14 cellular contexts compared by ENCODE assay signal in genomic region chrX:79078114-79078513, GRCh38.
DNase-seq lines count a peak whose midpoint lies in the region; ATAC-seq, FAIRE-seq and TF ChIP-seq lines count a peak whose summit lies in the region.
"Had no signal": no experiment of that assay in that cellular context is flagged by ENCODE, and none has a peak within 500 bp of the region (broad histone marks: within the 10 kb centered on the region; RNA-seq: fewer than 3 reads in every experiment).

No MANE protein-coding gene starts in this region.

- TF ChIP-seq POLR2A in GM12892 (IDR thresholded peaks at IDR 0.05; ENCODE audit: low read depth, low read length) = no peak

- H3K27me3 ChIP-seq in CD8-positive, alpha-beta memory T cell (ENCODE audit: insufficient read depth, low read length, poor library complexity, severe bottlenecking) = no peaks in the 10 kb centered on the region
- no peaks in the 10 kb centered on the region for H3K27me3 ChIP-seq in endodermal cell (ENCODE audit: control insufficient read depth, insufficient read depth, low read length, poor library complexity, severe bottlenecking)

- no peak for DNase-seq in CD8-positive, alpha-beta memory T cell
- no peak for DNase-seq in T-cell
- DNase-seq in memory B cell (ENCODE audit: low spot score in 2 of 2) = no peak
- no peak for DNase-seq in GM12892 (ENCODE audit: insufficient read length)
- DNase-seq in cerebellum (ENCODE audit: low spot score) = no peak
- DNase-seq in SW 1271 (lab: John Stamatoyannopoulos, UW) = no peak
- DNase-seq in endodermal cell = no peak
- DNase-seq: GDM1, H7, NCI-H1105, NCI-H2029 treated with DMSO at 0.1 percent for 48 hours, NCI-H526, Right ventricle myocardium superior had no signal

- POLR2A ChIA-PET in CD8-positive, alpha-beta memory T cell (lab: Charles Lee) = interaction anchor here (0.7 kb wide), 1 partner anchor 1179 kb away, joined by 3 read pairs; the partner anchor contains the start of gene COX7B
- POLR2A ChIA-PET in T-cell (lab: Charles Lee) = no interaction called here

- peaks cover 0 to 4% (median 0%) of the 10 kb centered on the region in 3 donors for H3K36me3 Mint-ChIP-seq in CD8-positive, alpha-beta memory T cell
- H3K36me3 Mint-ChIP-seq in T-cell (no peaks in the 10 kb centered on the region), memory B cell (no peaks in the 10 kb centered on the region), endodermal cell (ENCODE audit: low read depth) (no peaks in the 10 kb centered on the region)

- no peak for TF ChIP-seq CTCF in endodermal cell (conservative IDR thresholded peaks at IDR 0.05)

- no peak overlapping the region for H3K9ac ChIP-seq in endodermal cell (ENCODE audit: extremely low read depth, low read length, poor library complexity, severe bottlenecking)

- H3K4me3 ChIP-seq in CD8-positive, alpha-beta memory T cell (ENCODE audit: low read length) = no peak overlapping the region
- no peak overlapping the region for H3K4me3 ChIP-seq in endodermal cell (ENCODE audit: low read length)

- H3K36me3 ChIP-seq in CD8-positive, alpha-beta memory T cell (ENCODE audit: insufficient read depth, low read length) = no peaks in the 10 kb centered on the region
- no peaks in the 10 kb centered on the region for H3K36me3 ChIP-seq in endodermal cell (ENCODE audit: control insufficient read depth, insufficient read depth, low read length)

- WGBS in endodermal cell (ENCODE audit: insufficient coverage in 1 of 2, insufficient read length in 1 of 2), 2 experiments = 87 to 100% methylated on average over 1 to 6 of the region's 6 CpGs

- peak overlapping the region; percentile 31 to 81 (median 63) for H3K4me3 Mint-ChIP-seq in CD8-positive, alpha-beta memory T cell
- H3K4me3 Mint-ChIP-seq in T-cell = peak overlapping the region; percentile 7 to 67 (median 43)
- H3K4me3 Mint-ChIP-seq in memory B cell = no peak overlapping the region
- no peak overlapping the region for H3K4me3 Mint-ChIP-seq in endodermal cell
- H3K4me3 Mint-ChIP-seq: IgD-negative memory B cell had no signal

- H3K4me1 ChIP-seq in CD8-positive, alpha-beta memory T cell (ENCODE audit: insufficient read depth, low read length) = peaks cover 16% of the 10 kb centered on the region
- H3K4me1 ChIP-seq in endodermal cell (ENCODE audit: control insufficient read depth, insufficient read depth, low read length) = no peaks in the 10 kb centered on the region

- peaks cover 0 to 3% (median 0%) of the 10 kb centered on the region in 5 donors for H3K9me3 Mint-ChIP-seq in CD8-positive, alpha-beta memory T cell
- H3K9me3 Mint-ChIP-seq in T-cell (peaks cover 0 to 4% (median 0%) of the 10 kb centered on the region in 3 donors), memory B cell (peaks cover 2% of the 10 kb centered on the region), endodermal cell (peaks cover 47% of the 10 kb centered on the region)
- H3K9me3 Mint-ChIP-seq: IgD-negative memory B cell had no signal

- ATAC-seq in T-cell (replicated peaks in 1 of 4) (no peak), memory B cell (ENCODE audit: low read depth) (no peak)

- H3K4me1 Mint-ChIP-seq in CD8-positive, alpha-beta memory T cell = peaks cover 21 to 36% (median 25%) of the 10 kb centered on the region in 3 donors
- peaks cover 12 to 33% (median 24%) of the 10 kb centered on the region in 3 donors for H3K4me1 Mint-ChIP-seq in T-cell
- peaks cover 4% of the 10 kb centered on the region for H3K4me1 Mint-ChIP-seq in memory B cell
- H3K4me1 Mint-ChIP-seq in endodermal cell = no peaks in the 10 kb centered on the region

- peak overlapping the region; percentile 23 to 83 (median 60) for H3K27ac Mint-ChIP-seq in CD8-positive, alpha-beta memory T cell
- H3K27ac Mint-ChIP-seq in T-cell = peak overlapping the region; percentile 49 to 75
- peak overlapping the region; percentile 6 for H3K27ac Mint-ChIP-seq in memory B cell
- H3K27ac Mint-ChIP-seq in endodermal cell = no peak overlapping the region
- H3K27ac Mint-ChIP-seq: IgD-negative memory B cell had no signal

- no peaks in the 10 kb centered on the region for H3K9me3 ChIP-seq in CD8-positive, alpha-beta memory T cell (ENCODE audit: low read length)
- no peaks in the 10 kb centered on the region for H3K9me3 ChIP-seq in endodermal cell (ENCODE audit: control insufficient read depth, low read length)

- H3K27me3 Mint-ChIP-seq in CD8-positive, alpha-beta memory T cell = no peaks in the 10 kb centered on the region
- H3K27me3 Mint-ChIP-seq in T-cell (peaks cover 0 to 3% of the 10 kb centered on the region in 2 donors), memory B cell (no peaks in the 10 kb centered on the region), endodermal cell (ENCODE audit: insufficient read depth) (no peaks in the 10 kb centered on the region)

- FAIRE-seq in GM12892 (lab: Jason Lieb, UNC) = no peak

- CTCF ChIA-PET in CD8-positive, alpha-beta memory T cell (lab: Charles Lee) = no interaction called here
- CTCF ChIA-PET in T-cell (lab: Charles Lee) = interaction anchor here in 1 of 2 donors (0.5 kb wide), 1 partner anchor 240 kb away, joined by 4 read pairs; no protein-coding TSS in a partner anchor

- no peak overlapping the region for H3K27ac ChIP-seq in CD8-positive, alpha-beta memory T cell (ENCODE audit: low read depth, low read length)
- H3K27ac ChIP-seq in endodermal cell (ENCODE audit: low read depth, low read length) = no peak overlapping the region

Comparison
In these comparisons a context has a peak if more than half of its experiments do, and no peak if none do; other contexts are left out.
1. H3K4me3 Mint-ChIP-seq: peak in CD8-positive, alpha-beta memory T cell (7 of 7) and T-cell (3 of 3); none in memory B cell (single experiment) and endodermal cell (single experiment).